In genomic region chr16:69463876-69464275, GRCh38 we compare ENCODE assay signal across 26 cellular contexts. TPM values are rescaled to one million over a fixed set of nuclear protein-coding genes. Genes with fewer than 3 reads are reported as not detected.
A peak's percentile ranks its signal among the peaks of the same experiment; 100 is the strongest.
DNase-seq lines count a peak whose midpoint lies in the region; ATAC-seq, FAIRE-seq and TF ChIP-seq lines count a peak whose summit lies in the region.
"Had no signal": no experiment of that assay in that cellular context is flagged by ENCODE, and none has a peak within 500 bp of the region (broad histone marks: within the 10 kb centered on the region; RNA-seq: fewer than 3 reads in every experiment).

No MANE protein-coding gene starts in this region.

- peak overlapping the region in 6 of 7 donors; percentile 26 to 93 (median 79) for H3K27ac Mint-ChIP-seq in CD4-positive, alpha-beta memory T cell
- H3K27ac Mint-ChIP-seq in astrocyte (ENCODE audit: unreplicated experiment) (peak overlapping the region; percentile 20), glutamatergic neuron (ENCODE audit: unreplicated experiment) (no peak overlapping the region)
- H3K27ac Mint-ChIP-seq in naive thymus-derived CD8-positive, alpha-beta T cell: peak overlapping the region in 4 of 10 donors; percentile 28 to 82 (median 69)

- no peak overlapping the region for H2BK120ac ChIP-seq in mesendoderm (ENCODE audit: low read depth, low read length)

- no peak overlapping the region for H2BK5ac ChIP-seq in mesendoderm (ENCODE audit: low read length)

- H3K36me3 ChIP-seq in CD4-positive, alpha-beta memory T cell (ENCODE audit: insufficient read depth, low read length): peaks cover 4% of the 10 kb centered on the region
- peaks cover 14% of the 10 kb centered on the region for H3K36me3 ChIP-seq in astrocyte (ENCODE audit: insufficient read depth, low read length)
- H3K36me3 ChIP-seq in mesendoderm (ENCODE audit: control insufficient read depth, insufficient read depth, low read length): no peaks in the 10 kb centered on the region
- peaks cover 61% of the 10 kb centered on the region for H3K36me3 ChIP-seq in OCI-LY7 (ENCODE audit: insufficient read depth, low read length)
- H3K36me3 ChIP-seq: brain microvascular endothelial cell had no signal

- no peak overlapping the region for H4K5ac ChIP-seq in mesendoderm (ENCODE audit: low read length)

- H4K20me1 ChIP-seq in astrocyte (ENCODE audit: insufficient read depth, low read length) (no peaks in the 10 kb centered on the region), OCI-LY7 (ENCODE audit: insufficient read depth, low read length) (no peaks in the 10 kb centered on the region; the same call in 1 of the 2 replicates)

- no peak overlapping the region for H3K4me2 ChIP-seq in astrocyte (ENCODE audit: low read length)
- no peak overlapping the region for H3K4me2 ChIP-seq in mesendoderm (ENCODE audit: low read length)
- H3K4me2 ChIP-seq in OCI-LY7 (ENCODE audit: low read length): no peak overlapping the region

- ATAC-seq in naive thymus-derived CD8-positive, alpha-beta T cell: no peak
- ATAC-seq: activated CD4-positive, CD25-positive, alpha-beta regulatory T cell treated with anti-CD3 and anti-CD28 coated beads, Interleukin-2, amount 50 U/mL, for 24 hours; gastroesophageal sphincter had no signal

- no peak overlapping the region for H3K18ac ChIP-seq in mesendoderm (ENCODE audit: low read length)

- no TSS peak for BruUV-seq in OCI-LY7 (replicated peaks; lab: Mats Ljungman, UMichigan)

- H3K4me1 ChIP-seq in CD4-positive, alpha-beta memory T cell (ENCODE audit: insufficient read depth, low read length): peaks cover 25% of the 10 kb centered on the region
- peaks cover 10% of the 10 kb centered on the region for H3K4me1 ChIP-seq in astrocyte (ENCODE audit: insufficient read depth, low read length)
- no peaks in the 10 kb centered on the region for H3K4me1 ChIP-seq in mesendoderm (ENCODE audit: control insufficient read depth, low read depth, low read length)
- no peaks in the 10 kb centered on the region for H3K4me1 ChIP-seq in OCI-LY7 (ENCODE audit: insufficient read depth, low read length, poor library complexity, severe bottlenecking)

- no peak for FAIRE-seq in astrocyte (lab: Jason Lieb, UNC)
- FAIRE-seq: GM18507 had no signal

- H4K8ac ChIP-seq in mesendoderm (ENCODE audit: low read depth, low read length): no peak overlapping the region

- H3K9ac ChIP-seq in astrocyte (ENCODE audit: low read length) (no peak overlapping the region), mesendoderm (ENCODE audit: low read length) (no peak overlapping the region)

- no peaks in the 10 kb centered on the region for H3K79me2 ChIP-seq in astrocyte (ENCODE audit: insufficient read depth, low read length)
- no peaks in the 10 kb centered on the region for H3K79me2 ChIP-seq in mesendoderm (ENCODE audit: control insufficient read depth, insufficient read depth, low read length)
- H3K79me2 ChIP-seq in OCI-LY7 (ENCODE audit: insufficient read depth, low read depth, low read length): no peaks in the 10 kb centered on the region

- peak; percentile 17 for DNase-seq in AG08395 (ENCODE audit: low spot score)
- no peak for DNase-seq in CD4-positive, alpha-beta memory T cell
- DNase-seq in astrocyte (ENCODE audit: low read depth): no peak
- DNase-seq in mesendoderm: peak; percentile 40
- DNase-seq in D341Med (ENCODE audit: low spot score): no peak
- DNase-seq in naive thymus-derived CD8-positive, alpha-beta T cell: no peak
- DNase-seq in glutamatergic neuron: no peak
- no peak for DNase-seq in OCI-LY7 (ENCODE audit: low spot score)
- DNase-seq: brain microvascular endothelial cell; DMS79; erythroblast; Kasumi-1; left ventricle myocardium inferior; NCI-H1105; NCI-H2081 treated with DMSO at 0.1 percent for 48 hours; NCI-H510A treated with DMSO at 0.1 percent for 48 hours; OCI-M1; spleen; stimulated activated CD8-positive, alpha-beta memory T cell treated with anti-CD3 and anti-CD28 coated beads, Interleukin-4, amount 100 ng/mL, for 48 hours; T-helper 9 cell had no signal

- no peak overlapping the region for H3K27ac ChIP-seq in CD4-positive, alpha-beta memory T cell (ENCODE audit: low read depth, low read length)
- H3K27ac ChIP-seq in astrocyte (ENCODE audit: low read depth, low read length) (no peak overlapping the region), mesendoderm (ENCODE audit: low read depth, low read length) (no peak overlapping the region), OCI-LY7 (ENCODE audit: low read depth, low read length, poor library complexity, severe bottlenecking) (no peak overlapping the region)
- H3K27ac ChIP-seq: brain microvascular endothelial cell, coronary artery, gastroesophageal sphincter, suprapubic skin had no signal

- no peaks in the 10 kb centered on the region for H3K27me3 Mint-ChIP-seq in CD4-positive, alpha-beta memory T cell
- no peaks in the 10 kb centered on the region for H3K27me3 Mint-ChIP-seq in astrocyte (ENCODE audit: low read depth, unreplicated experiment)
- no peaks in the 10 kb centered on the region for H3K27me3 Mint-ChIP-seq in naive thymus-derived CD8-positive, alpha-beta T cell
- no peaks in the 10 kb centered on the region for H3K27me3 Mint-ChIP-seq in glutamatergic neuron (ENCODE audit: unreplicated experiment)
- H3K27me3 Mint-ChIP-seq: activated naive CD8-positive, alpha-beta T cell had no signal

- peaks cover 22 to 42% of the 10 kb centered on the region in 2 donors for H3K36me3 Mint-ChIP-seq in CD4-positive, alpha-beta memory T cell
- H3K36me3 Mint-ChIP-seq in astrocyte (ENCODE audit: low read depth, unreplicated experiment) (peaks cover 5% of the 10 kb centered on the region), glutamatergic neuron (ENCODE audit: unreplicated experiment) (no peaks in the 10 kb centered on the region)
- peaks cover 0 to 53% (median 8%) of the 10 kb centered on the region in 3 donors for H3K36me3 Mint-ChIP-seq in naive thymus-derived CD8-positive, alpha-beta T cell

- H3K4me3 Mint-ChIP-seq in CD4-positive, alpha-beta memory T cell: peak overlapping the region in 1 of 8 donors; percentile 76
- H3K4me3 Mint-ChIP-seq in astrocyte (ENCODE audit: unreplicated experiment) (no peak overlapping the region), glutamatergic neuron (ENCODE audit: unreplicated experiment) (no peak overlapping the region)
- no peak overlapping the region for H3K4me3 Mint-ChIP-seq in naive thymus-derived CD8-positive, alpha-beta T cell

- no peak overlapping the region for H3K23ac ChIP-seq in mesendoderm (ENCODE audit: low read length)

- POLR2A ChIA-PET in CD4-positive, alpha-beta memory T cell (lab: Charles Lee; ENCODE audit: partially characterized antibody): interaction anchor here (1.0 kb wide), 1 partner anchor 100 kb away, joined by 4 read pairs; no protein-coding TSS in a partner anchor
- POLR2A ChIA-PET in naive thymus-derived CD8-positive, alpha-beta T cell (lab: Charles Lee): no interaction called here
- POLR2A ChIA-PET in OCI-LY7 (lab: Charles Lee): interaction anchor here (1.0 kb wide), 1 partner anchor 14 kb away, joined by 3 read pairs; no protein-coding TSS in a partner anchor

- CTCF ChIA-PET in CD4-positive, alpha-beta memory T cell (lab: Charles Lee; ENCODE audit: partially characterized antibody): interaction anchor here (1.3 to 3.4 kb wide), 2 partner anchors 67 to 70 kb away, joined by 6 to 36 read pairs; no protein-coding TSS in a partner anchor
- CTCF ChIA-PET in OCI-LY7 (lab: Charles Lee; ENCODE audit: unreplicated experiment): no interaction called here

- TF ChIP-seq CTCF in astrocyte (IDR thresholded peaks at IDR 0.05; ENCODE audit: insufficient read depth, low read depth, low read length) (no peak), glutamatergic neuron (IDR thresholded peaks at IDR 0.05; ENCODE audit: partially characterized antibody, unreplicated experiment) (no peak), OCI-LY7 (conservative IDR thresholded peaks at IDR 0.05; ENCODE audit: low read length) (no peak)

- no peak overlapping the region for H3K56ac ChIP-seq in mesendoderm (ENCODE audit: low read length)

- H2BK15ac ChIP-seq in mesendoderm (replicated peaks; ENCODE audit: low read depth): no peak overlapping the region

- no peaks in the 10 kb centered on the region for H3K9me2 ChIP-seq in OCI-LY7 (ENCODE audit: insufficient read depth, low read length)

- H2AFZ ChIP-seq in astrocyte (ENCODE audit: low read depth, low read length) (no peak overlapping the region), OCI-LY7 (ENCODE audit: low read length) (no peak overlapping the region)

- intact Hi-C loops in CD4-positive, alpha-beta memory T cell (cut with micrococcal nuclease): no loop called here
- intact Hi-C loops in OCI-LY7 (cut with micrococcal nuclease; ENCODE audit: unreplicated experiment): no loop called here

- H3K79me1 ChIP-seq in mesendoderm (ENCODE audit: low read length): peaks cover 3% of the 10 kb centered on the region

- H3K4me3 ChIP-seq in CD4-positive, alpha-beta memory T cell (ENCODE audit: low read length in 2 of 2): no peak overlapping the region
- H3K4me3 ChIP-seq in astrocyte (ENCODE audit: insufficient read depth, low read depth, low read length) (no peak overlapping the region), mesendoderm (ENCODE audit: low read length) (no peak overlapping the region), OCI-LY7 (ENCODE audit: low read depth, low read length, poor library complexity, severe bottlenecking) (no peak overlapping the region)
- H3K4me3 ChIP-seq: coronary artery, gastroesophageal sphincter, left ventricle myocardium inferior, spleen, suprapubic skin had no signal

- no peaks in the 10 kb centered on the region for H3K9me3 Mint-ChIP-seq in CD4-positive, alpha-beta memory T cell
- no peaks in the 10 kb centered on the region for H3K9me3 Mint-ChIP-seq in astrocyte (ENCODE audit: unreplicated experiment)
- H3K9me3 Mint-ChIP-seq in naive thymus-derived CD8-positive, alpha-beta T cell: no peaks in the 10 kb centered on the region
- H3K9me3 Mint-ChIP-seq in glutamatergic neuron (ENCODE audit: unreplicated experiment): no peaks in the 10 kb centered on the region

- H3K9me3 ChIP-seq in CD4-positive, alpha-beta memory T cell (ENCODE audit: control insufficient read depth in 1 of 2, low read length in 2 of 2): no peaks in the 10 kb centered on the region
- no peaks in the 10 kb centered on the region for H3K9me3 ChIP-seq in astrocyte (ENCODE audit: insufficient read depth, low read depth, low read length)
- no peaks in the 10 kb centered on the region for H3K9me3 ChIP-seq in OCI-LY7 (ENCODE audit: low read length)
- H3K9me3 ChIP-seq: gastroesophageal sphincter, left ventricle myocardium inferior, spleen, suprapubic skin had no signal

- peaks cover 25 to 50% (median 41%) of the 10 kb centered on the region in 4 donors for H3K4me1 Mint-ChIP-seq in CD4-positive, alpha-beta memory T cell
- peaks cover 29% of the 10 kb centered on the region for H3K4me1 Mint-ChIP-seq in astrocyte (ENCODE audit: low read depth, unreplicated experiment)
- H3K4me1 Mint-ChIP-seq in naive thymus-derived CD8-positive, alpha-beta T cell: peaks cover 0 to 27% (median 8%) of the 10 kb centered on the region in 4 donors
- peaks cover 10% of the 10 kb centered on the region for H3K4me1 Mint-ChIP-seq in glutamatergic neuron (ENCODE audit: low read depth, unreplicated experiment)

- no peaks in the 10 kb centered on the region for H3K27me3 ChIP-seq in CD4-positive, alpha-beta memory T cell (ENCODE audit: insufficient read depth, low read length)
- H3K27me3 ChIP-seq in astrocyte (ENCODE audit: insufficient read depth, low read length): no peaks in the 10 kb centered on the region
- no peaks in the 10 kb centered on the region for H3K27me3 ChIP-seq in mesendoderm (ENCODE audit: insufficient read depth, low read length, poor library complexity)
- H3K27me3 ChIP-seq: brain microvascular endothelial cell, gastroesophageal sphincter, spleen, suprapubic skin had no signal

- H2AK5ac ChIP-seq in mesendoderm (ENCODE audit: low read length): no peak overlapping the region

- H3K4ac ChIP-seq in mesendoderm (ENCODE audit: low read depth, low read length): no peak overlapping the region

RNA-seq across cellular contexts. Expression of gene CYB5B, which starts 39.5 kb away (rescaled TPM):
- 10 to 100 TPM; 59.2 to 64.4 TPM for total RNA-seq in CD4-positive, alpha-beta memory T cell
- 100 to 1,000 TPM; 115 to 141 TPM for polyA plus RNA-seq in CD4-positive, alpha-beta memory T cell
- total RNA-seq in astrocyte: 127 and 149 TPM in 2 replicates
- 222 TPM for polyA plus RNA-seq in mesendoderm (2013, experiment 1 of 2)
- polyA plus RNA-seq in mesendoderm (2013, experiment 2 of 2): 223 TPM
- total RNA-seq in naive thymus-derived CD8-positive, alpha-beta T cell: 10 to 100 TPM; 45.6 to 47.3 TPM
- polyA plus RNA-seq in naive thymus-derived CD8-positive, alpha-beta T cell: 10 to 100 TPM; 83.3 to 96.4 (median 90.4) TPM
- total RNA-seq in glutamatergic neuron (ENCODE audit: unreplicated experiment): 124 TPM
- 64.9 and 83.0 TPM in 2 replicates for total RNA-seq in OCI-LY7 (2014; rRNA removed; shearing (Covaris generic))
- 177 and 184 TPM in 2 replicates for total RNA-seq in OCI-LY7 (2022)

Comparison
In these comparisons a context has a peak if more than half of its experiments do, and no peak if none do; other contexts are left out.
1. DNase-seq: peak in AG08395 (single experiment) and mesendoderm (single experiment); none in CD4-positive, alpha-beta memory T cell (0 of 5), astrocyte (single experiment), D341Med (single experiment), naive thymus-derived CD8-positive, alpha-beta T cell (0 of 10), glutamatergic neuron (single experiment) and OCI-LY7 (single experiment).